Comparison of ENCODE assay signal across 8 cellular contexts in the genomic region with DNA sequence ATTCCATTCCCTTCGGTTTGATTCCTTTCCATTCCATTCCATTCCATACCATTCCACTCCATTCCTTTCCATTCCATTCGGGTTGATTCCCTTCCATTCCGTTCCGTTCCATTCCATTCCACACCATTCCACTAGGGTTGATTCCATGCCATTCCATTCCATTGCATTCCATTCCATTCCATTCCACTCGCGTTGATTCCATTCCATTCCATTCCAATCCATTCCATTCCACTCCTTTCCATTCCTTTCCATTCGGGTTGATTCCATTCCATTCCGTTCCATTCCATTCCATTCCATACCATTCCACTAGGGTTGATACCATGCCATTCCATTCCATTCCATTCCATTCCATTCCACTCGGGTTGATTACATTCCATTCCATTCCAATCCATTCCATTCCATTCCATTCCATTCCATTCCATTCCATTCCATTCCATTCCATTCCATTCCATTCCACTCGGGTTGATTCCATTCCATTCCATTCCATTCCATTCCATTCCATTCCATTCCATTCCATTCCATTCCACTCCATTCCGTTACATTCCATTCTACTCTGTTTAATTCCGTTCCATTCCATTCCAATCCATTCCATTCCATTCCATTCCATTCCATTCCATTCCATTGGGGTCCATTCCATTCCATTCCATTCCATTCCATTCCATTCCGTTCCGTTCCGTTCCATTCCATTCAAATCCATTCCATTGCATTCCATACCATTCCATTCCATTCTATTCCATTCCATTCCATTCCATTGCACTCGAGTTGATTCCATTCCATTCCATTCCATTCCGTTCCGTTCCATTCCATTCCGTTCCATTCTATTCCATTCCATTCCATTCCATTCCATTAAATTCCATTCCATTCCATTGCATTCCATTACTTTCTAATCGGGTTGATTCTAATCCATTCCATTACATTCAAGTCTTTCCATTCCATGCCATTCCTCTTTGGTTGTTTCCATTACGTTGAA.
DNase-seq lines count a peak whose midpoint lies in the region; ATAC-seq and TF ChIP-seq lines count a peak whose summit lies in the region.
"Not testable (repeated sequence)": the region's sequence is repeated elsewhere in the genome, so short reads cannot be mapped to it uniquely, and the experiment has no call there.

No MANE protein-coding gene starts in this region.

- DNase-seq in GM10266 (ENCODE audit: extremely low spot score); activated naive CD4-positive, alpha-beta T cell treated with anti-CD3 and anti-CD28 coated beads, Interleukin-2, amount 50 U/mL, for 72 hours (ENCODE audit: low spot score in 2 of 2); left lung; stimulated activated naive B cell treated with anti-CD40 and anti-IgM and Interleukin-4, amounts not matched to agents 10 μg/mL and 1 μg/mL and 100 μg/mL, for 72 hours: not testable (repeated sequence)
- DNase-seq in LHCN-M2 (ENCODE audit: low read depth) = peak; percentile 55
- DNase-seq in fibroblast of peridontal ligament (ENCODE audit: extremely low read depth) = peak; percentile 75

- H3K9me3 Mint-ChIP-seq in activated naive CD4-positive, alpha-beta T cell treated with anti-CD3 and anti-CD28 coated beads, Interleukin-2, amount 50 U/mL, for 72 hours = peaks cover 88 to 92% of the 10 kb centered on the region in 2 donors
- peaks cover 59 to 72% of the 10 kb centered on the region in 2 donors for H3K9me3 Mint-ChIP-seq in stimulated activated naive B cell treated with anti-CD40 and anti-IgM and Interleukin-4, amounts not matched to agents 10 μg/mL and 1 μg/mL and 100 μg/mL, for 72 hours

- not testable (repeated sequence) for H3K4me1 Mint-ChIP-seq in stimulated activated naive B cell treated with anti-CD40 and anti-IgM and Interleukin-4, amounts not matched to agents 10 μg/mL and 1 μg/mL and 100 μg/mL, for 72 hours

- not testable (repeated sequence) for H3K4me1 ChIP-seq in left lung

- intact Hi-C loops in left lung (cut with DNase I) = not testable (repeated sequence)

- H3K9me3 ChIP-seq in left lung = peaks cover 3 to 96% of the 10 kb centered on the region in 2 donors

- peaks cover 68 to 80% of the 10 kb centered on the region in 2 donors for H3K36me3 Mint-ChIP-seq in activated naive CD4-positive, alpha-beta T cell treated with anti-CD3 and anti-CD28 coated beads, Interleukin-2, amount 50 U/mL, for 72 hours
- H3K36me3 Mint-ChIP-seq in stimulated activated naive B cell treated with anti-CD40 and anti-IgM and Interleukin-4, amounts not matched to agents 10 μg/mL and 1 μg/mL and 100 μg/mL, for 72 hours = peaks cover 38 to 47% of the 10 kb centered on the region in 2 donors

- not testable (repeated sequence) for H3K4me3 Mint-ChIP-seq in stimulated activated naive B cell treated with anti-CD40 and anti-IgM and Interleukin-4, amounts not matched to agents 10 μg/mL and 1 μg/mL and 100 μg/mL, for 72 hours

- not testable (repeated sequence) for H3K27me3 Mint-ChIP-seq in stimulated activated naive B cell treated with anti-CD40 and anti-IgM and Interleukin-4, amounts not matched to agents 10 μg/mL and 1 μg/mL and 100 μg/mL, for 72 hours

- ATAC-seq in GM21447 (IDR thresholded peaks at IDR 0.05; ENCODE audit: unreplicated experiment) = peak; percentile 72
- ATAC-seq in HG03045 (IDR thresholded peaks at IDR 0.05; ENCODE audit: unreplicated experiment) = peak; percentile 78
- peak; percentile 77 to 79 for ATAC-seq in activated naive CD4-positive, alpha-beta T cell treated with anti-CD3 and anti-CD28 coated beads, Interleukin-2, amount 50 U/mL, for 72 hours
- ATAC-seq in left lung = peak; percentile 91
- peak; percentile 76 to 82 for ATAC-seq in stimulated activated naive B cell treated with anti-CD40 and anti-IgM and Interleukin-4, amounts not matched to agents 10 μg/mL and 1 μg/mL and 100 μg/mL, for 72 hours (replicated peaks)

- H3K27ac Mint-ChIP-seq in activated naive CD4-positive, alpha-beta T cell treated with anti-CD3 and anti-CD28 coated beads, Interleukin-2, amount 50 U/mL, for 72 hours = peak overlapping the region in 1 of 2 donors; percentile 1
- H3K27ac Mint-ChIP-seq in stimulated activated naive B cell treated with anti-CD40 and anti-IgM and Interleukin-4, amounts not matched to agents 10 μg/mL and 1 μg/mL and 100 μg/mL, for 72 hours = not testable (repeated sequence)

- H3K36me3 ChIP-seq in left lung = not testable (repeated sequence)

- not testable (repeated sequence) for H3K4me3 ChIP-seq in left lung

- H3K27me3 ChIP-seq in left lung = not testable (repeated sequence)

- not testable (repeated sequence) for H3K27ac ChIP-seq in left lung

- TF ChIP-seq CTCF in GM10266 (IDR thresholded peaks at IDR 0.05; ENCODE audit: control insufficient read depth, insufficient read depth, low read depth, missing control alignments) = peak; percentile 1
- TF ChIP-seq CTCF in left lung (IDR thresholded peaks at IDR 0.05) = not testable (repeated sequence)
